ENCODE assay signal across 21 cellular contexts in the genomic region with DNA sequence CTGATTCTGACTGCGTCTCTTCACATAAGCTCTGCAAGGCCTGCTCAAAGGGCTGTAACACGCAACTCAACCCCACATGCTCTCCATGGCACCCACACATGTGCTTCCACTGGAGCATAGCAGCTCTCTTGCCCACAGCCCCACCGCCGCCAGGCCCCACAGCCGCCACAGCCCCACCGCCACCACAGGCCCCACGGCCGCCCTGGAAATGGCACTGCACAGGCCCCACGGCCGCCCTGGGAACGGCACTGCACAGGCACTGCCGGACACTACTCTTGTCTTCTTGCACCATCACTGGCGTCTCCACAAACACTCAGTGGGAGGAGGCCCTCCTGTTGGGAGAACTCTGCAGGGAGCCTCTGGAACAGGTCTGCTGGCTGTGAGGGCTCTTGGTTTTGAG. TPM values are rescaled to one million over a fixed set of nuclear protein-coding genes. Genes with fewer than 3 reads are reported as not detected.
DNase-seq lines count a peak whose midpoint lies in the region; ATAC-seq and TF ChIP-seq lines count a peak whose summit lies in the region.
"Had no signal": no experiment of that assay in that cellular context is flagged by ENCODE, and none has a peak within 500 bp of the region (broad histone marks: within the 10 kb centered on the region; RNA-seq: fewer than 3 reads in every experiment).

No MANE protein-coding gene starts in this region.

- TF ChIP-seq POLR2A in right lobe of liver (IDR thresholded peaks at IDR 0.05), result no peak

- 100% methylated on average over 3 of the region's 13 CpGs for WGBS in right lobe of liver (ENCODE audit: insufficient coverage, low coverage, low lambda C conversion rate, missing lambda C conversion rate)

- H3K9me3 ChIP-seq in left ventricle myocardium inferior (replicated peaks), result no peaks in the 10 kb centered on the region
- H3K9me3 ChIP-seq in right lobe of liver, result no peaks in the 10 kb centered on the region
- H3K9me3 ChIP-seq: HAP-1, SJSA1 had no signal

- H3K4me1 ChIP-seq in left ventricle myocardium inferior, result peaks cover 46% of the 10 kb centered on the region
- H3K4me1 ChIP-seq in right lobe of liver, result no peaks in the 10 kb centered on the region
- H3K4me1 ChIP-seq: HAP-1, SJSA1 had no signal

- DNase-seq in left ventricle myocardium inferior, result peak; percentile 10
- DNase-seq in left cardiac atrium, result no peak
- peak in 2 of 3 donors; percentile 11 to 35 for DNase-seq in right lobe of liver
- DNase-seq in posterior vena cava (ENCODE audit: low spot score), result peak; percentile 70
- no peak for DNase-seq in NCI-H187 treated with DMSO at 0.1 percent for 48 hours (lab: John Stamatoyannopoulos, UW)
- no peak for DNase-seq in foreskin melanocyte
- DNase-seq: MM.1S; NCI-H1092; NCI-H1436 treated with DMSO at 0.1 percent for 48 hours; NCI-H2029 treated with DMSO at 0.1 percent for 48 hours; NCI-H226; NCI-H510A treated with DMSO at 0.1 percent for 48 hours; NCI-H774; NK-92 treated with Interleukin-12 subunit alpha and Interleukin-12 subunit beta, amount 100 ng/mL, for 24 hours had no signal

- H3K27ac ChIP-seq in left ventricle myocardium inferior (replicated peaks), result no peak overlapping the region
- no peak overlapping the region for H3K27ac ChIP-seq in right lobe of liver
- H3K27ac ChIP-seq: HL-60, SJSA1 had no signal

- no peak overlapping the region for H3K4me3 ChIP-seq in left ventricle myocardium inferior
- H3K4me3 ChIP-seq in right lobe of liver, result no peak overlapping the region
- H3K4me3 ChIP-seq: GM23338, HAP-1, SJSA1 had no signal

- no peaks in the 10 kb centered on the region for H3K27me3 ChIP-seq in left ventricle myocardium inferior (ENCODE audit: low read depth)
- no peaks in the 10 kb centered on the region for H3K27me3 ChIP-seq in right lobe of liver
- H3K27me3 ChIP-seq: SJSA1 had no signal

- TF ChIP-seq CTCF in left ventricle myocardium inferior (IDR thresholded peaks at IDR 0.05; ENCODE audit: borderline replicate concordance), result no peak
- TF ChIP-seq CTCF in right lobe of liver (IDR thresholded peaks at IDR 0.05), result no peak

- ATAC-seq in left cardiac atrium, result no peak
- no peak for ATAC-seq in right lobe of liver
- no peak for ATAC-seq in GM21423 (IDR thresholded peaks at IDR 0.05; ENCODE audit: unreplicated experiment)
- no peak for ATAC-seq in HG02759 (IDR thresholded peaks at IDR 0.05; ENCODE audit: unreplicated experiment)
- ATAC-seq: GM23338, Panc1 had no signal

- intact Hi-C loops in left ventricle myocardium inferior (cut with micrococcal nuclease), result no loop called here
- intact Hi-C loops in left cardiac atrium (cut with DNase I), result no loop called here
- intact Hi-C loops in right lobe of liver (cut with DNase I), result no loop called here
- intact Hi-C loops in posterior vena cava (cut with DNase I), result no loop called here

- H3K36me3 ChIP-seq in left ventricle myocardium inferior, result peaks cover 77% of the 10 kb centered on the region
- H3K36me3 ChIP-seq in right lobe of liver, result peaks cover 0 to 35% (median 9%) of the 10 kb centered on the region in 4 donors
- H3K36me3 ChIP-seq: HAP-1, SJSA1 had no signal

RNA-seq across cellular contexts. Expression of gene MOB2, which starts 8.6 kb away (rescaled TPM):
- total RNA-seq in left ventricle myocardium inferior (49.5 TPM), left cardiac atrium (10 to 100 TPM; 36.6 to 44.0 TPM), right lobe of liver (10 to 100 TPM in 5 of 6 experiments, 1 to 10 TPM in 1; 8.5 to 17.0 (median 14.1) TPM), posterior vena cava (10 to 100 TPM; 47.5 to 57.2 TPM)

Comparison
In these comparisons a context has a peak if more than half of its experiments do, and no peak if none do; other contexts are left out.
1. DNase-seq: peak in left ventricle myocardium inferior (single experiment), right lobe of liver (2 of 3) and posterior vena cava (single experiment); none in left cardiac atrium (single experiment), NCI-H187 treated with DMSO at 0.1 percent for 48 hours (single experiment) and foreskin melanocyte (single experiment).